27 cellular contexts compared by ENCODE assay signal in genomic region chr9:25557645-25558300, GRCh38.
DNase-seq lines count a peak whose midpoint lies in the region; ATAC-seq and TF ChIP-seq lines count a peak whose summit lies in the region.
"Had no signal": no experiment of that assay in that cellular context is flagged by ENCODE, and none has a peak within 500 bp of the region (broad histone marks: within the 10 kb centered on the region; RNA-seq: fewer than 3 reads in every experiment).

No MANE protein-coding gene starts in this region.

- no peak overlapping the region for H3K4me3 ChIP-seq in adipocyte (ENCODE audit: low read length)
- H3K4me3 ChIP-seq in fibroblast of the aortic adventitia (ENCODE audit: low read depth, low read length): no peak overlapping the region
- H3K4me3 ChIP-seq in tibial artery: no peak overlapping the region
- H3K4me3 ChIP-seq in ovary: no peak overlapping the region
- no peak overlapping the region for H3K4me3 ChIP-seq in thyroid gland (replicated peaks in 1 of 3)
- H3K4me3 ChIP-seq: GM23338, K562 had no signal

- intact Hi-C loops in tibial artery (cut with DNase I; ENCODE audit: low total_unique reads) (no loop called here), ovary (cut with DNase I) (no loop called here), thyroid gland (cut with DNase I) (no loop called here)

- H3K9ac ChIP-seq in adipocyte (ENCODE audit: low read length): no peak overlapping the region

- DNase-seq in adipocyte (ENCODE audit: low read depth) (peak; percentile 62), fibroblast of the aortic adventitia (ENCODE audit: low read depth) (peak; percentile 2), tibial artery (no peak), retina (no peak), ovary (no peak), thyroid gland (no peak)
- DNase-seq: C1 segment of cervical spinal cord; Caco-2; CD4-positive, alpha-beta memory T cell; GDM1; H9; Kasumi-1; MV-4-11; NCI-H1105 treated with DMSO at 0.1 percent for 48 hours; NCI-H146; NCI-H1930; NCI-H446 treated with DMSO at 0.1 percent for 48 hours; NCI-H526; NCI-H82; NK-92 treated with Interleukin-12 subunit alpha and Interleukin-12 subunit beta, amount 100 ng/mL, for 24 hours; SHP77; T-cell had no signal

- H3K36me3 ChIP-seq in adipocyte (ENCODE audit: control insufficient read depth, insufficient read depth, low read length, severe bottlenecking): no peaks in the 10 kb centered on the region
- H3K36me3 ChIP-seq in tibial artery: no peaks in the 10 kb centered on the region
- H3K36me3 ChIP-seq in ovary: no peaks in the 10 kb centered on the region
- no peaks in the 10 kb centered on the region for H3K36me3 ChIP-seq in thyroid gland

- no peak for TF ChIP-seq POLR2A in ovary (IDR thresholded peaks at IDR 0.05)
- TF ChIP-seq POLR2A in thyroid gland (IDR thresholded peaks at IDR 0.05): no peak

- no peaks in the 10 kb centered on the region for H3K4me1 ChIP-seq in adipocyte (ENCODE audit: control insufficient read depth, insufficient read depth, low read length)
- peaks cover 0 to 11% (median 2%) of the 10 kb centered on the region in 4 donors for H3K4me1 ChIP-seq in tibial artery
- no peaks in the 10 kb centered on the region for H3K4me1 ChIP-seq in ovary (ENCODE audit: insufficient read depth)
- no peaks in the 10 kb centered on the region for H3K4me1 ChIP-seq in thyroid gland
- H3K4me1 ChIP-seq: Caco-2 had no signal

- no peak for TF ChIP-seq EP300 in ovary (IDR thresholded peaks at IDR 0.05)

- 65 to 69% (median 65%) methylated on average over 6 of the region's 6 CpGs for WGBS in ovary, 3 donors
- 69 to 73% methylated on average over 6 of the region's 6 CpGs for WGBS in thyroid gland, 2 donors

- TF ChIP-seq CTCF in fibroblast of the aortic adventitia (IDR thresholded peaks at IDR 0.05; ENCODE audit: insufficient read depth, low read length) (no peak), tibial artery (IDR thresholded peaks at IDR 0.05) (no peak), ovary (IDR thresholded peaks at IDR 0.05) (no peak), thyroid gland (IDR thresholded peaks at IDR 0.05) (no peak)

- no peaks in the 10 kb centered on the region for H3K9me3 ChIP-seq in adipocyte (ENCODE audit: control insufficient read depth, low read length)
- no peaks in the 10 kb centered on the region for H3K9me3 ChIP-seq in tibial artery
- no peaks in the 10 kb centered on the region for H3K9me3 ChIP-seq in ovary
- H3K9me3 ChIP-seq in thyroid gland: no peaks in the 10 kb centered on the region
- H3K9me3 ChIP-seq: Caco-2 had no signal

- H3K27me3 ChIP-seq in adipocyte (replicated peaks; ENCODE audit: control insufficient read depth, insufficient read depth, low read length) (no peaks in the 10 kb centered on the region), tibial artery (no peaks in the 10 kb centered on the region), ovary (no peaks in the 10 kb centered on the region), thyroid gland (no peaks in the 10 kb centered on the region)

- H3K27ac ChIP-seq in tibial artery (peak overlapping the region; percentile 34 to 57), ovary (no peak overlapping the region), thyroid gland (no peak overlapping the region)
- H3K27ac ChIP-seq: RWPE1 had no signal

- ATAC-seq in GM18868 (IDR thresholded peaks at IDR 0.05; ENCODE audit: unreplicated experiment): peak; percentile 79
- ATAC-seq: GM23338, K562, Panc1, T-cell had no signal

Comparison
In these comparisons a context has a peak if more than half of its experiments do, and no peak if none do; other contexts are left out.
1. DNase-seq: peak in adipocyte (single experiment) and fibroblast of the aortic adventitia (single experiment); none in tibial artery (0 of 2), retina (single experiment), ovary (0 of 5) and thyroid gland (0 of 2).
2. H3K27ac ChIP-seq: peak in tibial artery (2 of 2); none in ovary (0 of 2) and thyroid gland (0 of 3).